10 cellular contexts compared by ENCODE assay signal in the genomic region with DNA sequence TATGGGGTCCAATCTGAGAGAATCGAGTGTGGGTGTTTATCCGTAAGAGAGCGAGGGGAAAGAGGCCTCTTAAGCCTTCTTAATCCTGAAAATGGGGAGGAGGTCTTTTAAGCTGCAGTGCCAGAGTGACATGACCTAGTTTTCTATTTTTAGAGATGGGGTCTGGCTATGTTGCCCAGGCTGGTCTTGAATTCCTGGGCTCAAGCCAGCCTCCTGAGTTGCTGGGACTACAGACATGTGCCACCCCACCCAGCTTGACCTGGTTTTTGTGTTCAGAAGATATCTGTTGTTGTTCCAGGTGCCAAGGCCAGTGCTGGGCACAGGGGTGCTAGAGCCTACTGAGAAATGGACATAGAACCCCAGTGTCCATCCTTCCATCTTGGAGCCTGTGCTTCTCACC. TPM values are rescaled to one million over a fixed set of nuclear protein-coding genes. Genes with fewer than 3 reads are reported as not detected.
DNase-seq lines count a peak whose midpoint lies in the region; ATAC-seq and TF ChIP-seq lines count a peak whose summit lies in the region.
"Had no signal": no experiment of that assay in that cellular context is flagged by ENCODE, and none has a peak within 500 bp of the region (broad histone marks: within the 10 kb centered on the region; RNA-seq: fewer than 3 reads in every experiment).

No MANE protein-coding gene starts in this region.

- intact Hi-C loops in dendritic cell treated with granulocyte-macrophage colony-stimulating factor and Interleukin-4, amounts not matched to agents 40 ng/mL and 50 ng/mL, for 4 days (cut with micrococcal nuclease): no loop called here

- H3K4me1 ChIP-seq in CD8-positive, alpha-beta memory T cell (ENCODE audit: insufficient read depth, low read length): peaks cover 22% of the 10 kb centered on the region
- H3K4me1 ChIP-seq in neutrophil (ENCODE audit: control insufficient read depth in 1 of 2, insufficient read depth in 1 of 2, low read depth in 1 of 2, low read length in 1 of 2): peaks cover 20 to 26% of the 10 kb centered on the region in 2 experiments

- no peaks in the 10 kb centered on the region for H3K27me3 Mint-ChIP-seq in CD8-positive, alpha-beta memory T cell
- peaks cover 3% of the 10 kb centered on the region for H3K27me3 Mint-ChIP-seq in dendritic cell treated with granulocyte-macrophage colony-stimulating factor and Interleukin-4, amounts not matched to agents 40 ng/mL and 50 ng/mL, for 4 days

- H3K9me3 ChIP-seq in CD8-positive, alpha-beta memory T cell (ENCODE audit: low read length): no peaks in the 10 kb centered on the region
- no peaks in the 10 kb centered on the region for H3K9me3 ChIP-seq in neutrophil
- H3K9me3 ChIP-seq: heart left ventricle had no signal

- ATAC-seq in GM19452 (IDR thresholded peaks at IDR 0.05; ENCODE audit: unreplicated experiment) (no peak), GM19467 (IDR thresholded peaks at IDR 0.05; ENCODE audit: unreplicated experiment) (no peak)
- ATAC-seq: heart left ventricle had no signal

- H3K36me3 Mint-ChIP-seq in CD8-positive, alpha-beta memory T cell: peaks cover 0 to 25% (median 5%) of the 10 kb centered on the region in 3 donors
- H3K36me3 Mint-ChIP-seq in dendritic cell treated with granulocyte-macrophage colony-stimulating factor and Interleukin-4, amounts not matched to agents 40 ng/mL and 50 ng/mL, for 4 days (ENCODE audit: low read depth): peaks cover 70% of the 10 kb centered on the region

- H3K4me3 ChIP-seq in CD8-positive, alpha-beta memory T cell (ENCODE audit: low read length): no peak overlapping the region
- no peak overlapping the region for H3K4me3 ChIP-seq in neutrophil (ENCODE audit: low read depth in 1 of 2, low read length in 1 of 2)

- CTCF ChIA-PET in CD8-positive, alpha-beta memory T cell (lab: Charles Lee): interaction anchor here (1.7 to 7.8 kb wide), 5 partner anchors 8 to 79 kb away, joined by 6 to 73 read pairs (median 8); a partner anchor contains a TSS

- H3K27ac Mint-ChIP-seq in CD8-positive, alpha-beta memory T cell: peak overlapping the region; percentile 69 to 100 (median 92)
- H3K27ac Mint-ChIP-seq in dendritic cell treated with granulocyte-macrophage colony-stimulating factor and Interleukin-4, amounts not matched to agents 40 ng/mL and 50 ng/mL, for 4 days: peak overlapping the region; percentile 90

- H3K4me3 Mint-ChIP-seq in CD8-positive, alpha-beta memory T cell: peak overlapping the region in 4 of 7 donors; percentile 20 to 98 (median 70)
- H3K4me3 Mint-ChIP-seq in dendritic cell treated with granulocyte-macrophage colony-stimulating factor and Interleukin-4, amounts not matched to agents 40 ng/mL and 50 ng/mL, for 4 days: no peak overlapping the region

- no peak for DNase-seq in CD8-positive, alpha-beta memory T cell
- peak; percentile 71 for DNase-seq in NCI-H82 (lab: John Stamatoyannopoulos, UW)
- no peak for DNase-seq in NCI-H345 (lab: John Stamatoyannopoulos, UW)
- DNase-seq: heart left ventricle; SHP77; stimulated activated CD4-positive, alpha-beta T cell treated with anti-CD3 and anti-CD28 coated beads, Interleukin-4, amount 100 ng/mL, for 24 hours had no signal

- peaks cover 18 to 28% (median 25%) of the 10 kb centered on the region in 3 donors for H3K4me1 Mint-ChIP-seq in CD8-positive, alpha-beta memory T cell
- H3K4me1 Mint-ChIP-seq in dendritic cell treated with granulocyte-macrophage colony-stimulating factor and Interleukin-4, amounts not matched to agents 40 ng/mL and 50 ng/mL, for 4 days (ENCODE audit: low read depth): peaks cover 51% of the 10 kb centered on the region

- H3K27ac ChIP-seq in CD8-positive, alpha-beta memory T cell (ENCODE audit: low read depth, low read length): no peak overlapping the region
- H3K27ac ChIP-seq in neutrophil: peak overlapping the region; percentile 20

- H3K36me3 ChIP-seq in CD8-positive, alpha-beta memory T cell (ENCODE audit: insufficient read depth, low read length): no peaks in the 10 kb centered on the region
- H3K36me3 ChIP-seq in neutrophil: peaks cover 18% of the 10 kb centered on the region

- POLR2A ChIA-PET in CD8-positive, alpha-beta memory T cell (lab: Charles Lee): interaction anchor here (4.3 kb wide), 1 partner anchor 13 kb away, joined by 68 read pairs; no protein-coding TSS in a partner anchor

- no peak for TF ChIP-seq CTCF in neutrophil (IDR thresholded peaks at IDR 0.05)

- H3K9me3 Mint-ChIP-seq in CD8-positive, alpha-beta memory T cell: no peaks in the 10 kb centered on the region
- H3K9me3 Mint-ChIP-seq in dendritic cell treated with granulocyte-macrophage colony-stimulating factor and Interleukin-4, amounts not matched to agents 40 ng/mL and 50 ng/mL, for 4 days: no peaks in the 10 kb centered on the region

- no peaks in the 10 kb centered on the region for H3K27me3 ChIP-seq in CD8-positive, alpha-beta memory T cell (ENCODE audit: insufficient read depth, low read length, poor library complexity, severe bottlenecking)
- H3K27me3 ChIP-seq in neutrophil: no peaks in the 10 kb centered on the region
- H3K27me3 ChIP-seq: heart left ventricle had no signal

RNA-seq across cellular contexts. Expression of a gene that starts 1.4 kb away (rescaled TPM):
- 10 to 100 TPM; 40.4 to 40.9 TPM for total RNA-seq in CD8-positive, alpha-beta memory T cell
- 56.5 TPM for polyA plus RNA-seq in CD8-positive, alpha-beta memory T cell

RNA-seq across cellular contexts. Expression of a gene that starts 2.6 kb away (rescaled TPM):
- 10 to 100 TPM; 64.2 to 65.0 TPM for total RNA-seq in CD8-positive, alpha-beta memory T cell
- polyA plus RNA-seq in CD8-positive, alpha-beta memory T cell: 9.1 TPM

RNA-seq across cellular contexts. Expression of a gene that starts 8.0 kb away (rescaled TPM):
- total RNA-seq in CD8-positive, alpha-beta memory T cell: not detected
- not detected for polyA plus RNA-seq in CD8-positive, alpha-beta memory T cell
- total RNA-seq: heart left ventricle had no signal
- polyA plus RNA-seq: heart left ventricle had no signal

RNA-seq across cellular contexts. Expression of a gene that starts 17.1 kb away (rescaled TPM):
- not detected for total RNA-seq in CD8-positive, alpha-beta memory T cell
- polyA plus RNA-seq in CD8-positive, alpha-beta memory T cell: not detected
- total RNA-seq: heart left ventricle had no signal
- polyA plus RNA-seq: heart left ventricle had no signal

RNA-seq across cellular contexts. Expression of a gene that starts 22.2 kb away (rescaled TPM):
- 10 to 100 TPM; 52.2 to 54.3 TPM for total RNA-seq in CD8-positive, alpha-beta memory T cell
- 11.9 TPM for polyA plus RNA-seq in CD8-positive, alpha-beta memory T cell
